1 cellular context compared by ENCODE assay signal in genomic region chr5:55173696-55174101, GRCh38.
A peak's percentile ranks its signal among the peaks of the same experiment; 100 is the strongest.
TF ChIP-seq lines count a peak whose summit lies in the region.

No MANE protein-coding gene starts in this region.

TF ChIP-seq in HCT116, 20 proteins besides CTCF, POLR2A, EP300 and RAD21:
- TF ChIP-seq REST (IDR thresholded peaks at IDR 0.05; ENCODE audit: low read depth) (no peak), ZFX (IDR thresholded peaks at IDR 0.05) (peak; percentile 36; the same call in 1 of the 2 replicates), EGR1 (IDR thresholded peaks at IDR 0.05; ENCODE audit: low read depth) (no peak)
